In genomic region chr15:35455201-35455600, GRCh38 we compare ENCODE assay signal across 18 cellular contexts.
"Had no signal": no experiment of that assay in that cellular context is flagged by ENCODE, and none has a peak within 500 bp of the region (broad histone marks: within the 10 kb centered on the region; RNA-seq: fewer than 3 reads in every experiment).

No MANE protein-coding gene starts in this region.

- H3K27ac Mint-ChIP-seq: naive thymus-derived CD8-positive, alpha-beta T cell had no signal

- H3K4me1 Mint-ChIP-seq: naive thymus-derived CD8-positive, alpha-beta T cell had no signal

- H3K27me3 Mint-ChIP-seq: naive thymus-derived CD8-positive, alpha-beta T cell had no signal

- H3K4me3 ChIP-seq: coronary artery, gastroesophageal sphincter, mucosa of descending colon, ovary, right atrium auricular region, sigmoid colon, skin epidermis, stomach, thoracic aorta, transverse colon had no signal

- H3K9me3 ChIP-seq: gastroesophageal sphincter, mucosa of descending colon, ovary, right atrium auricular region, sigmoid colon, stomach, thoracic aorta, transverse colon had no signal

- H3K36me3 ChIP-seq: gastroesophageal sphincter, ovary, right atrium auricular region, sigmoid colon, thoracic aorta, transverse colon had no signal

- ATAC-seq: gastroesophageal sphincter; left colon; mucosa of descending colon; naive thymus-derived CD8-positive, alpha-beta T cell had no signal

- H3K9me3 Mint-ChIP-seq: naive thymus-derived CD8-positive, alpha-beta T cell had no signal

- H3K4me3 Mint-ChIP-seq: naive thymus-derived CD8-positive, alpha-beta T cell had no signal

- DNase-seq: effector CD4-positive, alpha-beta T cell; foreskin fibroblast; glutamatergic neuron; left colon; mucosa of descending colon; naive thymus-derived CD8-positive, alpha-beta T cell; ovary; sigmoid colon; stimulated activated CD4-positive, alpha-beta T cell treated with anti-CD3 and anti-CD28 coated beads, Interleukin-12 subunit alpha, Interleukin-12 subunit beta, amount 100 ng/mL, for 4 hours; stimulated activated naive CD4-positive, alpha-beta T cell; stomach; substantia nigra; transverse colon had no signal

- H3K27me3 ChIP-seq: gastroesophageal sphincter, ovary, right atrium auricular region, sigmoid colon, stomach, transverse colon had no signal

- H3K27ac ChIP-seq: coronary artery, gastroesophageal sphincter, ovary, right atrium auricular region, sigmoid colon, skin epidermis, stomach, thoracic aorta, transverse colon had no signal

- H3K4me1 ChIP-seq: gastroesophageal sphincter, right atrium auricular region, sigmoid colon, stomach had no signal
